ENCODE assay signal across 1 cellular context in the genomic region with DNA sequence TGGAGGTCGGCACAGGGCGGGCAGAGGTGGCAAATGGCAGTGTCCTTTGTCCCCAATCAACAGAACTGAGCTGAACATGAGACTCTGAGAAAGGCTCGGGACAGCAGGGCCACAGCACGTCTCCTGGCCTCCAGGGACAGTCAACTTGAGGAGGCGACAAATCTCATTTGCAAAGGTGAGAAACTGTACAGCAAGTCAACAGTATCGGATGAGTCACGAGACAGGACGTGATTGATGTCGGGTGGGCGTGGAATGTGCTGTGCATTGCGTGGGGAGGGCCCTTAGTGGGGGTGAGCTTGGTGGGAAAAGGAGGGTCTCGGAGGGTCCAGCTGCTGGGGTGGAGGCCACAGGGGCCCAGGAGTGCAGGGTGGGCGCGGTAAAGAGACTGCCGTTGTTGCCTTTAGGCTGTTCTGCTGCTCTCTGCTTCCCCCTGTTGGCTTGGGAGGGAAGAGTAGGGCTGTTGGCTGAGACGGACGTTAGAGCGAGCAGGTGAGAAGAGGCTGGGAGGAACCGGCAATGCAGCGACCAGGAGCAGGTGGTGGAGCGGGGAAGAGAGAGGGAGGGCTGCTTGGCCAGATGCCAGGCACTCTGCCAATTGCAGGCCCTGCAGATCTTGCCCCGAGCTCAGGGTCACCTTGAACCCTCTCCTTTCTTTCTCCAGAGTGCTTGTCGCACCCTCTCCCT.
A peak's percentile ranks its signal among the peaks of the same experiment; 100 is the strongest.
TF ChIP-seq lines count a peak whose summit lies in the region.

No MANE protein-coding gene starts in this region.

TF ChIP-seq in GM12878, 131 proteins besides CTCF, POLR2A, EP300 and RAD21 (continued from another document and continues in another):
- TF ChIP-seq, protein P1, sequence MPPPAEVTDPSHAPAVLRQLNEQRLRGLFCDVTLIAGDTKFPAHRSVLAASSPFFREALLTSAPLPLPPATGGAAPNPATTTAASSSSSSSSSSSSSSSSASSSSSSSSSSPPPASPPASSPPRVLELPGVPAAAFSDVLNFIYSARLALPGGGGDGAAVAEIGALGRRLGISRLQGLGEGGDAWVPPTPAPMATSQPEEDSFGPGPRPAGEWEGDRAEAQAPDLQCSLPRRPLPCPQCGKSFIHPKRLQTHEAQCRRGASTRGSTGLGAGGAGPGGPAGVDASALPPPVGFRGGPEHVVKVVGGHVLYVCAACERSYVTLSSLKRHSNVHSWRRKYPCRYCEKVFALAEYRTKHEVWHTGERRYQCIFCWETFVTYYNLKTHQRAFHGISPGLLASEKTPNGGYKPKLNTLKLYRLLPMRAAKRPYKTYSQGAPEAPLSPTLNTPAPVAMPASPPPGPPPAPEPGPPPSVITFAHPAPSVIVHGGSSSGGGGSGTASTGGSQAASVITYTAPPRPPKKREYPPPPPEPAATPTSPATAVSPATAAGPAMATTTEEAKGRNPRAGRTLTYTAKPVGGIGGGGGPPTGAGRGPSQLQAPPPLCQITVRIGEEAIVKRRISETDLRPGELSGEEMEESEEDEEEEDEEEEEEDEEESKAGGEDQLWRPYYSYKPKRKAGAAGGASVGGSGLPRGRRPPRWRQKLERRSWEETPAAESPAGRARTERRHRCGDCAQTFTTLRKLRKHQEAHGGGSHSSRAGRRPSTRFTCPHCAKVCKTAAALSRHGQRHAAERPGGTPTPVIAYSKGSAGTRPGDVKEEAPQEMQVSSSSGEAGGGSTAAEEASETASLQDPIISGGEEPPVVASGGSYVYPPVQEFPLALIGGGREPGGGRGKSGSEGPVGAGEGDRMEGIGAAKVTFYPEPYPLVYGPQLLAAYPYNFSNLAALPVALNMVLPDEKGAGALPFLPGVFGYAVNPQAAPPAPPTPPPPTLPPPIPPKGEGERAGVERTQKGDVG (CRISPR knock-in tag; IDR thresholded peaks at IDR 0.05) = no peak; the same call in 1 of the 2 replicates
- no peak for TF ChIP-seq HDAC6 (IDR thresholded peaks at IDR 0.05; ENCODE audit: unreplicated experiment)
- no peak for TF ChIP-seq PML (IDR thresholded peaks at IDR 0.05; ENCODE audit: low read length)
- no peak for TF ChIP-seq MTA3 (IDR thresholded peaks at IDR 0.05; ENCODE audit: borderline replicate concordance, low read length)
- TF ChIP-seq SREBF1 (IDR thresholded peaks at IDR 0.05; ENCODE audit: low read length) = no peak
- TF ChIP-seq ZNF217 (IDR thresholded peaks at IDR 0.05) = no peak
- TF ChIP-seq SUZ12 (IDR thresholded peaks at IDR 0.05; ENCODE audit: unreplicated experiment) = no peak
- TF ChIP-seq ATF3 (IDR thresholded peaks at IDR 0.05; ENCODE audit: borderline replicate concordance, extremely low read depth, low read depth, low read length) = no peak
- TF ChIP-seq, protein P2, sequence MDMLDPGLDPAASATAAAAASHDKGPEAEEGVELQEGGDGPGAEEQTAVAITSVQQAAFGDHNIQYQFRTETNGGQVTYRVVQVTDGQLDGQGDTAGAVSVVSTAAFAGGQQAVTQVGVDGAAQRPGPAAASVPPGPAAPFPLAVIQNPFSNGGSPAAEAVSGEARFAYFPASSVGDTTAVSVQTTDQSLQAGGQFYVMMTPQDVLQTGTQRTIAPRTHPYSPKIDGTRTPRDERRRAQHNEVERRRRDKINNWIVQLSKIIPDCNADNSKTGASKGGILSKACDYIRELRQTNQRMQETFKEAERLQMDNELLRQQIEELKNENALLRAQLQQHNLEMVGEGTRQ (IDR thresholded peaks at IDR 0.05; ENCODE audit: borderline replicate concordance, low read depth, low read length) = peak; percentile 3; the same call in 1 of the 2 replicates
- TF ChIP-seq, protein P3, sequence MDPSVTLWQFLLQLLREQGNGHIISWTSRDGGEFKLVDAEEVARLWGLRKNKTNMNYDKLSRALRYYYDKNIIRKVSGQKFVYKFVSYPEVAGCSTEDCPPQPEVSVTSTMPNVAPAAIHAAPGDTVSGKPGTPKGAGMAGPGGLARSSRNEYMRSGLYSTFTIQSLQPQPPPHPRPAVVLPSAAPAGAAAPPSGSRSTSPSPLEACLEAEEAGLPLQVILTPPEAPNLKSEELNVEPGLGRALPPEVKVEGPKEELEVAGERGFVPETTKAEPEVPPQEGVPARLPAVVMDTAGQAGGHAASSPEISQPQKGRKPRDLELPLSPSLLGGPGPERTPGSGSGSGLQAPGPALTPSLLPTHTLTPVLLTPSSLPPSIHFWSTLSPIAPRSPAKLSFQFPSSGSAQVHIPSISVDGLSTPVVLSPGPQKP (IDR thresholded peaks at IDR 0.05; ENCODE audit: low read depth, low read length) = no peak
- TF ChIP-seq, protein P4, sequence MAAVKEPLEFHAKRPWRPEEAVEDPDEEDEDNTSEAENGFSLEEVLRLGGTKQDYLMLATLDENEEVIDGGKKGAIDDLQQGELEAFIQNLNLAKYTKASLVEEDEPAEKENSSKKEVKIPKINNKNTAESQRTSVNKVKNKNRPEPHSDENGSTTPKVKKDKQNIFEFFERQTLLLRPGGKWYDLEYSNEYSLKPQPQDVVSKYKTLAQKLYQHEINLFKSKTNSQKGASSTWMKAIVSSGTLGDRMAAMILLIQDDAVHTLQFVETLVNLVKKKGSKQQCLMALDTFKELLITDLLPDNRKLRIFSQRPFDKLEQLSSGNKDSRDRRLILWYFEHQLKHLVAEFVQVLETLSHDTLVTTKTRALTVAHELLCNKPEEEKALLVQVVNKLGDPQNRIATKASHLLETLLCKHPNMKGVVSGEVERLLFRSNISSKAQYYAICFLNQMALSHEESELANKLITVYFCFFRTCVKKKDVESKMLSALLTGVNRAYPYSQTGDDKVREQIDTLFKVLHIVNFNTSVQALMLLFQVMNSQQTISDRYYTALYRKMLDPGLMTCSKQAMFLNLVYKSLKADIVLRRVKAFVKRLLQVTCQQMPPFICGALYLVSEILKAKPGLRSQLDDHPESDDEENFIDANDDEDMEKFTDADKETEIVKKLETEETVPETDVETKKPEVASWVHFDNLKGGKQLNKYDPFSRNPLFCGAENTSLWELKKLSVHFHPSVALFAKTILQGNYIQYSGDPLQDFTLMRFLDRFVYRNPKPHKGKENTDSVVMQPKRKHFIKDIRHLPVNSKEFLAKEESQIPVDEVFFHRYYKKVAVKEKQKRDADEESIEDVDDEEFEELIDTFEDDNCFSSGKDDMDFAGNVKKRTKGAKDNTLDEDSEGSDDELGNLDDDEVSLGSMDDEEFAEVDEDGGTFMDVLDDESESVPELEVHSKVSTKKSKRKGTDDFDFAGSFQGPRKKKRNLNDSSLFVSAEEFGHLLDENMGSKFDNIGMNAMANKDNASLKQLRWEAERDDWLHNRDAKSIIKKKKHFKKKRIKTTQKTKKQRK (IDR thresholded peaks at IDR 0.05; ENCODE audit: low read depth, low read length) = no peak
- TF ChIP-seq ZNF24 (IDR thresholded peaks at IDR 0.05) = no peak
- TF ChIP-seq HCFC1 (IDR thresholded peaks at IDR 0.05; ENCODE audit: low read length) = no peak
- no peak for TF ChIP-seq ZNF592 (IDR thresholded peaks at IDR 0.05)
- no peak for TF ChIP-seq NKRF (conservative IDR thresholded peaks at IDR 0.05)
- TF ChIP-seq CBFB (IDR thresholded peaks at IDR 0.05; ENCODE audit: low read depth) = no peak; the same call in 1 of the 2 replicates
- no peak for TF ChIP-seq CREB1 (IDR thresholded peaks at IDR 0.05; ENCODE audit: low read depth)
- TF ChIP-seq, protein P5, sequence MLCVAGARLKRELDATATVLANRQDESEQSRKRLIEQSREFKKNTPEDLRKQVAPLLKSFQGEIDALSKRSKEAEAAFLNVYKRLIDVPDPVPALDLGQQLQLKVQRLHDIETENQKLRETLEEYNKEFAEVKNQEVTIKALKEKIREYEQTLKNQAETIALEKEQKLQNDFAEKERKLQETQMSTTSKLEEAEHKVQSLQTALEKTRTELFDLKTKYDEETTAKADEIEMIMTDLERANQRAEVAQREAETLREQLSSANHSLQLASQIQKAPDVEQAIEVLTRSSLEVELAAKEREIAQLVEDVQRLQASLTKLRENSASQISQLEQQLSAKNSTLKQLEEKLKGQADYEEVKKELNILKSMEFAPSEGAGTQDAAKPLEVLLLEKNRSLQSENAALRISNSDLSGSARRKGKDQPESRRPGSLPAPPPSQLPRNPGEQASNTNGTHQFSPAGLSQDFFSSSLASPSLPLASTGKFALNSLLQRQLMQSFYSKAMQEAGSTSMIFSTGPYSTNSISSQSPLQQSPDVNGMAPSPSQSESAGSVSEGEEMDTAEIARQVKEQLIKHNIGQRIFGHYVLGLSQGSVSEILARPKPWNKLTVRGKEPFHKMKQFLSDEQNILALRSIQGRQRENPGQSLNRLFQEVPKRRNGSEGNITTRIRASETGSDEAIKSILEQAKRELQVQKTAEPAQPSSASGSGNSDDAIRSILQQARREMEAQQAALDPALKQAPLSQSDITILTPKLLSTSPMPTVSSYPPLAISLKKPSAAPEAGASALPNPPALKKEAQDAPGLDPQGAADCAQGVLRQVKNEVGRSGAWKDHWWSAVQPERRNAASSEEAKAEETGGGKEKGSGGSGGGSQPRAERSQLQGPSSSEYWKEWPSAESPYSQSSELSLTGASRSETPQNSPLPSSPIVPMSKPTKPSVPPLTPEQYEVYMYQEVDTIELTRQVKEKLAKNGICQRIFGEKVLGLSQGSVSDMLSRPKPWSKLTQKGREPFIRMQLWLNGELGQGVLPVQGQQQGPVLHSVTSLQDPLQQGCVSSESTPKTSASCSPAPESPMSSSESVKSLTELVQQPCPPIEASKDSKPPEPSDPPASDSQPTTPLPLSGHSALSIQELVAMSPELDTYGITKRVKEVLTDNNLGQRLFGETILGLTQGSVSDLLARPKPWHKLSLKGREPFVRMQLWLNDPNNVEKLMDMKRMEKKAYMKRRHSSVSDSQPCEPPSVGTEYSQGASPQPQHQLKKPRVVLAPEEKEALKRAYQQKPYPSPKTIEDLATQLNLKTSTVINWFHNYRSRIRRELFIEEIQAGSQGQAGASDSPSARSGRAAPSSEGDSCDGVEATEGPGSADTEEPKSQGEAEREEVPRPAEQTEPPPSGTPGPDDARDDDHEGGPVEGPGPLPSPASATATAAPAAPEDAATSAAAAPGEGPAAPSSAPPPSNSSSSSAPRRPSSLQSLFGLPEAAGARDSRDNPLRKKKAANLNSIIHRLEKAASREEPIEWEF (IDR thresholded peaks at IDR 0.05; ENCODE audit: insufficient replicate concordance, low read depth, low read length) = no peak
- peak; percentile 96 for TF ChIP-seq SMAD1 (IDR thresholded peaks at IDR 0.05; ENCODE audit: low read depth, partially characterized antibody)
- TF ChIP-seq, protein P6, sequence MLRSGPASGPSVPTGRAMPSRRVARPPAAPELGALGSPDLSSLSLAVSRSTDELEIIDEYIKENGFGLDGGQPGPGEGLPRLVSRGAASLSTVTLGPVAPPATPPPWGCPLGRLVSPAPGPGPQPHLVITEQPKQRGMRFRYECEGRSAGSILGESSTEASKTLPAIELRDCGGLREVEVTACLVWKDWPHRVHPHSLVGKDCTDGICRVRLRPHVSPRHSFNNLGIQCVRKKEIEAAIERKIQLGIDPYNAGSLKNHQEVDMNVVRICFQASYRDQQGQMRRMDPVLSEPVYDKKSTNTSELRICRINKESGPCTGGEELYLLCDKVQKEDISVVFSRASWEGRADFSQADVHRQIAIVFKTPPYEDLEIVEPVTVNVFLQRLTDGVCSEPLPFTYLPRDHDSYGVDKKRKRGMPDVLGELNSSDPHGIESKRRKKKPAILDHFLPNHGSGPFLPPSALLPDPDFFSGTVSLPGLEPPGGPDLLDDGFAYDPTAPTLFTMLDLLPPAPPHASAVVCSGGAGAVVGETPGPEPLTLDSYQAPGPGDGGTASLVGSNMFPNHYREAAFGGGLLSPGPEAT (IDR thresholded peaks at IDR 0.05; ENCODE audit: low read depth) = peak; percentile 93
- TF ChIP-seq RAD51 (IDR thresholded peaks at IDR 0.05) = peak; percentile 85
